ENCODE assay signal across 1 cellular context in genomic region chr1:116170901-116171589, GRCh38.
TF ChIP-seq lines count a peak whose summit lies in the region.

No MANE protein-coding gene starts in this region.

TF ChIP-seq in HepG2, 621 proteins besides CTCF, POLR2A, EP300 and RAD21 (continued from another document and continues in another):
- TF ChIP-seq THAP9 (CRISPR knock-in tag; IDR thresholded peaks at IDR 0.05; ENCODE audit: borderline replicate concordance) = no peak
- TF ChIP-seq SOX13 (IDR thresholded peaks at IDR 0.05) = no peak
- peak in 1 of 2 experiments; percentile 65; a peak in 2 of 4 replicates for TF ChIP-seq SOX13 (CRISPR knock-in tag; conservative IDR thresholded peaks at IDR 0.05 in 1 of 2, IDR thresholded peaks at IDR 0.05 in 1 of 2)
- no peak for TF ChIP-seq NBN (conservative IDR thresholded peaks at IDR 0.05)
- no peak for TF ChIP-seq ZXDC (CRISPR knock-in tag; IDR thresholded peaks at IDR 0.05)
- TF ChIP-seq ZNF777 (CRISPR knock-in tag; IDR thresholded peaks at IDR 0.05) = no peak
- no peak for TF ChIP-seq ZKSCAN8 (CRISPR knock-in tag; IDR thresholded peaks at IDR 0.05; ENCODE audit: borderline replicate concordance)
- TF ChIP-seq, protein P1, sequence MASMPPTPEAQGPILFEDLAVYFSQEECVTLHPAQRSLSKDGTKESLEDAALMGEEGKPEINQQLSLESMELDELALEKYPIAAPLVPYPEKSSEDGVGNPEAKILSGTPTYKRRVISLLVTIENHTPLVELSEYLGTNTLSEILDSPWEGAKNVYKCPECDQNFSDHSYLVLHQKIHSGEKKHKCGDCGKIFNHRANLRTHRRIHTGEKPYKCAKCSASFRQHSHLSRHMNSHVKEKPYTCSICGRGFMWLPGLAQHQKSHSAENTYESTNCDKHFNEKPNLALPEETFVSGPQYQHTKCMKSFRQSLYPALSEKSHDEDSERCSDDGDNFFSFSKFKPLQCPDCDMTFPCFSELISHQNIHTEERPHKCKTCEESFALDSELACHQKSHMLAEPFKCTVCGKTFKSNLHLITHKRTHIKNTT (CRISPR knock-in tag; IDR thresholded peaks at IDR 0.05) = no peak
- TF ChIP-seq UBTF (CRISPR knock-in tag; IDR thresholded peaks at IDR 0.05) = no peak
- TF ChIP-seq REL (CRISPR knock-in tag; conservative IDR thresholded peaks at IDR 0.05) = no peak
- no peak for TF ChIP-seq ZNF142 (CRISPR knock-in tag; IDR thresholded peaks at IDR 0.05)
- TF ChIP-seq SPEN (CRISPR knock-in tag; IDR thresholded peaks at IDR 0.05; ENCODE audit: low read depth) = no peak
- TF ChIP-seq, protein P2, sequence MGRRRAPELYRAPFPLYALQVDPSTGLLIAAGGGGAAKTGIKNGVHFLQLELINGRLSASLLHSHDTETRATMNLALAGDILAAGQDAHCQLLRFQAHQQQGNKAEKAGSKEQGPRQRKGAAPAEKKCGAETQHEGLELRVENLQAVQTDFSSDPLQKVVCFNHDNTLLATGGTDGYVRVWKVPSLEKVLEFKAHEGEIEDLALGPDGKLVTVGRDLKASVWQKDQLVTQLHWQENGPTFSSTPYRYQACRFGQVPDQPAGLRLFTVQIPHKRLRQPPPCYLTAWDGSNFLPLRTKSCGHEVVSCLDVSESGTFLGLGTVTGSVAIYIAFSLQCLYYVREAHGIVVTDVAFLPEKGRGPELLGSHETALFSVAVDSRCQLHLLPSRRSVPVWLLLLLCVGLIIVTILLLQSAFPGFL (CRISPR knock-in tag; IDR thresholded peaks at IDR 0.05) = no peak
- no peak for TF ChIP-seq KMT2A (CRISPR knock-in tag; IDR thresholded peaks at IDR 0.05)
- TF ChIP-seq ATF7 (IDR thresholded peaks at IDR 0.05) = no peak
- TF ChIP-seq ATF7 (CRISPR knock-in tag; IDR thresholded peaks at IDR 0.05) = no peak
- no peak for TF ChIP-seq ZNF605 (CRISPR knock-in tag; IDR thresholded peaks at IDR 0.05)
- TF ChIP-seq, protein P3, sequence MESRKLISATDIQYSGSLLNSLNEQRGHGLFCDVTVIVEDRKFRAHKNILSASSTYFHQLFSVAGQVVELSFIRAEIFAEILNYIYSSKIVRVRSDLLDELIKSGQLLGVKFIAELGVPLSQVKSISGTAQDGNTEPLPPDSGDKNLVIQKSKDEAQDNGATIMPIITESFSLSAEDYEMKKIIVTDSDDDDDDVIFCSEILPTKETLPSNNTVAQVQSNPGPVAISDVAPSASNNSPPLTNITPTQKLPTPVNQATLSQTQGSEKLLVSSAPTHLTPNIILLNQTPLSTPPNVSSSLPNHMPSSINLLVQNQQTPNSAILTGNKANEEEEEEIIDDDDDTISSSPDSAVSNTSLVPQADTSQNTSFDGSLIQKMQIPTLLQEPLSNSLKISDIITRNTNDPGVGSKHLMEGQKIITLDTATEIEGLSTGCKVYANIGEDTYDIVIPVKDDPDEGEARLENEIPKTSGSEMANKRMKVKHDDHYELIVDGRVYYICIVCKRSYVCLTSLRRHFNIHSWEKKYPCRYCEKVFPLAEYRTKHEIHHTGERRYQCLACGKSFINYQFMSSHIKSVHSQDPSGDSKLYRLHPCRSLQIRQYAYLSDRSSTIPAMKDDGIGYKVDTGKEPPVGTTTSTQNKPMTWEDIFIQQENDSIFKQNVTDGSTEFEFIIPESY (CRISPR knock-in tag; IDR thresholded peaks at IDR 0.05) = no peak
- no peak for TF ChIP-seq KDM1A (CRISPR knock-in tag; IDR thresholded peaks at IDR 0.05)
- no peak for TF ChIP-seq EEA1 (CRISPR knock-in tag; IDR thresholded peaks at IDR 0.05; ENCODE audit: borderline replicate concordance)
- TF ChIP-seq POLR2G (IDR thresholded peaks at IDR 0.05; ENCODE audit: low read depth, low read length) = no peak
- no peak for TF ChIP-seq DRAP1 (CRISPR knock-in tag; IDR thresholded peaks at IDR 0.05)
- TF ChIP-seq MYPOP (CRISPR knock-in tag; IDR thresholded peaks at IDR 0.05) = no peak
- no peak for TF ChIP-seq KLF13 (CRISPR knock-in tag; IDR thresholded peaks at IDR 0.05)
- no peak for TF ChIP-seq ZNF160 (CRISPR knock-in tag; IDR thresholded peaks at IDR 0.05)
- peak; percentile 20; the same call in 1 of the 2 replicates for TF ChIP-seq BCL6 (CRISPR knock-in tag; IDR thresholded peaks at IDR 0.05)
- TF ChIP-seq DBP (CRISPR knock-in tag; IDR thresholded peaks at IDR 0.05; ENCODE audit: not compliant biosample characterization) = no peak
- TF ChIP-seq FOXP1 (IDR thresholded peaks at IDR 0.05) = no peak
- peak; percentile 53; the same call in 1 of the 2 replicates for TF ChIP-seq FOXP1 (CRISPR knock-in tag; IDR thresholded peaks at IDR 0.05)
- TF ChIP-seq HDAC1 (CRISPR knock-in tag; IDR thresholded peaks at IDR 0.05) = no peak
- no peak for TF ChIP-seq PLRG1 (conservative IDR thresholded peaks at IDR 0.05)
- TF ChIP-seq SALL1 (CRISPR knock-in tag; IDR thresholded peaks at IDR 0.05) = 0 out of 2 replicates have a peak, but pooled peaks have one; percentile 22
- TF ChIP-seq SP4 (CRISPR knock-in tag; IDR thresholded peaks at IDR 0.05) = no peak
- TF ChIP-seq ZBTB10 (CRISPR knock-in tag; IDR thresholded peaks at IDR 0.05; ENCODE audit: borderline replicate concordance) = no peak
- no peak for TF ChIP-seq RFXANK (CRISPR knock-in tag; IDR thresholded peaks at IDR 0.05)
- TF ChIP-seq ZNF749 (CRISPR knock-in tag; IDR thresholded peaks at IDR 0.05; ENCODE audit: borderline replicate concordance) = no peak
